ENCODE assay signal across 15 cellular contexts in the genomic region with DNA sequence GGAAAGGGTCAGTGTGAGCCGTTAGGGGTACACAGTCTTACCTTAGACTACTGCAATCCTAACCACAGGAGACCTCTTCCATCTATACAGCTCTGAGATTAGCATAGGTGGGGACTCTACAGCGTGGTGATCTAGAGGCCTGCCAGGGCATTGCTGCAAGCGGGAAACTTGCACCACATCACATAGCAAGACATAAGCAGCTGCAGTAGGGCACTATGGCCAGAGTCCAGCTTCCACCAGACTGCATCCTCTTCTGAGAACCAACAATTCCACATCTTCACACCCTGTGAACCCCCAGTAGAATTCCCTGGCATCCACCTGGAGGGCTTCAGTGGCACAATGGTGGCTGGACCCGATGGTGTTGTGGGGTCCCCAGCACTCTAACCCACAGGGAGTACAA.
"Had no signal": no experiment of that assay in that cellular context is flagged by ENCODE, and none has a peak within 500 bp of the region (broad histone marks: within the 10 kb centered on the region; RNA-seq: fewer than 3 reads in every experiment).

No MANE protein-coding gene starts in this region.

- H3K27me3 Mint-ChIP-seq: activated CD4-positive, alpha-beta memory T cell treated with anti-CD3 and anti-CD28 coated beads for 36 hours; activated CD4-positive, alpha-beta T cell treated with anti-CD3 and anti-CD28 coated beads for 36 hours; activated CD8-positive, alpha-beta memory T cell treated with anti-CD3 and anti-CD28 coated beads, Interleukin-2, amount 10 ng/mL, durations not matched to agents 7 days and 5 days; activated naive CD8-positive, alpha-beta T cell; naive thymus-derived CD4-positive, alpha-beta T cell had no signal

- H3K36me3 ChIP-seq: cardiac muscle cell, spleen, thyroid gland had no signal

- H3K4me1 ChIP-seq: spleen, thyroid gland had no signal

- H3K27me3 ChIP-seq: cardiac muscle cell, spleen, thyroid gland had no signal

- ATAC-seq: activated CD4-positive, alpha-beta T cell treated with anti-CD3 and anti-CD28 coated beads for 36 hours; activated CD8-positive, alpha-beta memory T cell treated with anti-CD3 and anti-CD28 coated beads, Interleukin-2, amount 10 ng/mL, durations not matched to agents 7 days and 5 days; naive thymus-derived CD4-positive, alpha-beta T cell had no signal

- H3K4me3 Mint-ChIP-seq: activated CD4-positive, alpha-beta memory T cell treated with anti-CD3 and anti-CD28 coated beads for 36 hours; activated CD4-positive, alpha-beta T cell treated with anti-CD3 and anti-CD28 coated beads for 36 hours; activated CD8-positive, alpha-beta memory T cell treated with anti-CD3 and anti-CD28 coated beads, Interleukin-2, amount 10 ng/mL, durations not matched to agents 7 days and 5 days; activated naive CD8-positive, alpha-beta T cell; naive thymus-derived CD4-positive, alpha-beta T cell had no signal

- H3K27ac Mint-ChIP-seq: activated CD4-positive, alpha-beta memory T cell treated with anti-CD3 and anti-CD28 coated beads for 36 hours; activated CD4-positive, alpha-beta T cell treated with anti-CD3 and anti-CD28 coated beads for 36 hours; activated CD8-positive, alpha-beta memory T cell treated with anti-CD3 and anti-CD28 coated beads, Interleukin-2, amount 10 ng/mL, durations not matched to agents 7 days and 5 days; activated naive CD8-positive, alpha-beta T cell had no signal

- H3K4me1 Mint-ChIP-seq: activated CD4-positive, alpha-beta T cell treated with anti-CD3 and anti-CD28 coated beads for 36 hours; activated CD8-positive, alpha-beta memory T cell treated with anti-CD3 and anti-CD28 coated beads, Interleukin-2, amount 10 ng/mL, durations not matched to agents 7 days and 5 days; naive thymus-derived CD4-positive, alpha-beta T cell had no signal

- H3K27ac ChIP-seq: cardiac muscle cell, hepatocyte, spleen, thyroid gland had no signal

- DNase-seq: activated CD4-positive, alpha-beta memory T cell treated with anti-CD3 and anti-CD28 coated beads for 36 hours; activated CD4-positive, alpha-beta T cell treated with anti-CD3 and anti-CD28 coated beads for 36 hours; activated CD8-positive, alpha-beta memory T cell treated with anti-CD3 and anti-CD28 coated beads, Interleukin-2, amount 10 ng/mL, durations not matched to agents 7 days and 5 days; dermis blood vessel endothelial cell; effector memory CD4-positive, alpha-beta T cell; mesenchymal stem cell; naive thymus-derived CD4-positive, alpha-beta T cell; spleen; stimulated activated CD4-positive, alpha-beta T cell treated with anti-CD3 and anti-CD28 coated beads, Interleukin-4, amount 100 ng/mL, for 4 hours; stimulated activated naive CD4-positive, alpha-beta T cell treated with Interleukin-2 at 50 U/mL for 16 hours; T-helper 2 cell; thyroid gland had no signal

- H2AFZ ChIP-seq: hepatocyte had no signal

- H3K4me2 ChIP-seq: hepatocyte had no signal

- H3K4me3 ChIP-seq: cardiac muscle cell, hepatocyte, spleen, thyroid gland had no signal

- H3K79me2 ChIP-seq: hepatocyte had no signal

- H3K36me3 Mint-ChIP-seq: activated CD4-positive, alpha-beta memory T cell treated with anti-CD3 and anti-CD28 coated beads for 36 hours; activated CD8-positive, alpha-beta memory T cell treated with anti-CD3 and anti-CD28 coated beads, Interleukin-2, amount 10 ng/mL, durations not matched to agents 7 days and 5 days; activated naive CD8-positive, alpha-beta T cell had no signal

- H3K9me3 ChIP-seq: thyroid gland had no signal
